Comparison of ENCODE assay signal across 8 cellular contexts in genomic region chr11:76770642-76771445, GRCh38. TPM values are rescaled to one million over a fixed set of nuclear protein-coding genes. Genes with fewer than 3 reads are reported as not detected.
DNase-seq lines count a peak whose midpoint lies in the region; ATAC-seq and TF ChIP-seq lines count a peak whose summit lies in the region.

No MANE protein-coding gene starts in this region.

- no peaks in the 10 kb centered on the region for H3K36me3 ChIP-seq in psoas muscle (ENCODE audit: insufficient read depth in 1 of 2, low read depth in 1 of 2)

- no peaks in the 10 kb centered on the region for H3K27me3 ChIP-seq in psoas muscle (ENCODE audit: insufficient read depth in 3 of 3, low read length in 2 of 3)

- peaks cover 30% of the 10 kb centered on the region for H3K4me1 ChIP-seq in psoas muscle

- peak; percentile 24 to 61 (median 43) for ATAC-seq in psoas muscle
- no peak for ATAC-seq in HG02981 (IDR thresholded peaks at IDR 0.05; ENCODE audit: unreplicated experiment)
- ATAC-seq in HG02623 (IDR thresholded peaks at IDR 0.05; ENCODE audit: unreplicated experiment), result no peak
- no peak for ATAC-seq in GM21423 (IDR thresholded peaks at IDR 0.05; ENCODE audit: unreplicated experiment)

- peak overlapping the region; percentile 0 for H3K27ac ChIP-seq in psoas muscle

- WGBS in psoas muscle, 3 donors, result 60 to 79% (median 69%) methylated on average over 6 of the region's 6 CpGs

- H3K36me3 Mint-ChIP-seq in Calu3 (ENCODE audit: insufficient read depth, unreplicated experiment), result peaks cover 13% of the 10 kb centered on the region

- intact Hi-C loops in Calu3 (cut with micrococcal nuclease; ENCODE audit: unreplicated experiment), result no loop called here
- intact Hi-C loops in psoas muscle (cut with DNase I), result no loop called here

- peak overlapping the region; percentile 22 for H3K4me3 Mint-ChIP-seq in Calu3 (ENCODE audit: low read depth, unreplicated experiment)

- H3K9me3 ChIP-seq in psoas muscle, result peaks cover 5% of the 10 kb centered on the region

- no peak for TF ChIP-seq CTCF in Calu3 (IDR thresholded peaks at IDR 0.05; ENCODE audit: unreplicated experiment)
- TF ChIP-seq CTCF in fibroblast of mammary gland (conservative IDR thresholded peaks at IDR 0.05; ENCODE audit: control insufficient read depth, insufficient read depth, low read depth, low read length), result no peak
- TF ChIP-seq CTCF in psoas muscle (IDR thresholded peaks at IDR 0.05), result no peak

- BruUV-seq in Calu3 (replicated peaks; lab: Mats Ljungman, UMichigan), result no TSS peak

- H3K9me3 Mint-ChIP-seq in Calu3 (ENCODE audit: low read depth, unreplicated experiment), result peaks cover 3% of the 10 kb centered on the region

- peak overlapping the region; percentile 88 for H3K27ac Mint-ChIP-seq in Calu3 (ENCODE audit: unreplicated experiment)

- CTCF ChIA-PET in Calu3 (lab: Charles Lee), result interaction anchor here (0.9 kb wide), 1 partner anchor 10 kb away, joined by 3 read pairs; no protein-coding TSS in a partner anchor

- peak; percentile 53 for DNase-seq in Calu3
- peak; percentile 92 for DNase-seq in RPMI7951 (ENCODE audit: low read depth)
- DNase-seq in fibroblast of mammary gland (ENCODE audit: low read depth), result peak; percentile 92
- DNase-seq in psoas muscle, result peak; percentile 74 to 85
- DNase-seq in HuH-7.5 (ENCODE audit: low spot score), result no peak

- peaks cover 64% of the 10 kb centered on the region for H3K4me1 Mint-ChIP-seq in Calu3 (ENCODE audit: low read depth, unreplicated experiment)

- H3K27me3 Mint-ChIP-seq in Calu3 (ENCODE audit: unreplicated experiment), result no peaks in the 10 kb centered on the region

- no peak overlapping the region for H3K4me3 ChIP-seq in fibroblast of mammary gland (ENCODE audit: control insufficient read depth, low read depth, low read length)
- no peak overlapping the region for H3K4me3 ChIP-seq in psoas muscle

RNA-seq across cellular contexts. Expression of gene TSKU, which starts 12.3 kb away (rescaled TPM):
- total RNA-seq in Calu3 (2022) (49.0 and 56.1 TPM in 2 replicates), psoas muscle (10 to 100 TPM in 1 of 4 donors, 1 to 10 TPM in 3; 3.1 to 11.4 (median 3.8) TPM)
- 45.2 and 52.2 TPM in 2 replicates for total RNA-seq in RPMI7951 (2014; rRNA removed; shearing (Covaris generic))
- 1 to 10 TPM; 3.2 to 5.1 (median 4.7) TPM for polyA plus RNA-seq in psoas muscle

Comparison
In these comparisons a context has a peak if more than half of its experiments do, and no peak if none do; other contexts are left out.
1. ATAC-seq: peak in psoas muscle (4 of 4); none in HG02981 (single experiment), HG02623 (single experiment) and GM21423 (single experiment).